ENCODE assay signal across 1 cellular context in genomic region chr17:27762527-27763305, GRCh38.
TF ChIP-seq lines count a peak whose summit lies in the region.

No MANE protein-coding gene starts in this region.

TF ChIP-seq in GM12878, 131 proteins besides CTCF, POLR2A, EP300 and RAD21:
- TF ChIP-seq REST (IDR thresholded peaks at IDR 0.05; ENCODE audit: low read depth, low read length) (peak; percentile 89), ELK1 (IDR thresholded peaks at IDR 0.05; ENCODE audit: low read depth, low read length) (no peak), ZNF24 (IDR thresholded peaks at IDR 0.05) (0 out of 2 replicates have a peak, but pooled peaks have one; percentile 39)
